6 cellular contexts compared by ENCODE assay signal in the genomic region with DNA sequence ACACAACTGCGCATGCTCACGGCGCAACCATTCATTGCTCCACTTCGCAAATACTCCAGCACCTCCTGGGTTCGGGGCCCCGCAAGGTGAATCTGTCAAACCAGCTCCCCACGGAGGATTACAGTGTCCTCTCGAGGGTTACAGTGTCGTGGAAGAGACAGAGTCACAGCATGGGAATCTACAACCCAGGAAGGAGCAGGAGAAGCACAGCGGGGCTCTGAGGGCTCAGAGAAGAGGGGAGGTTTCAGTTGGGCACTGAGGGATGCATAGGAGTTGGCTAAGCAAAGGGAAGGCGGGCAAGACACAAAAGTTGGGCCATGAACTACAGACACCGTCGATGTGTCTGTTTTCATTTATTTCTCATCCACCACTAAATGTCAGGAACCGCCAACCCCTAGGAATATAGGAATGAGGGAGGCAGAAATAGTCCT. TPM values are rescaled to one million over a fixed set of nuclear protein-coding genes. Genes with fewer than 3 reads are reported as not detected.
A peak's percentile ranks its signal among the peaks of the same experiment; 100 is the strongest.
DNase-seq lines count a peak whose midpoint lies in the region; ATAC-seq and TF ChIP-seq lines count a peak whose summit lies in the region.

No MANE protein-coding gene starts in this region.

- no peak for DNase-seq in Calu3
- DNase-seq in RWPE1 (ENCODE audit: low spot score) = no peak
- no peak for DNase-seq in fibroblast of pulmonary artery (ENCODE audit: low read depth)
- no peak for DNase-seq in substantia nigra (lab: John Stamatoyannopoulos, UW)

- H3K36me3 Mint-ChIP-seq in Calu3 (ENCODE audit: insufficient read depth, unreplicated experiment) = peaks cover 34% of the 10 kb centered on the region

- peak overlapping the region; percentile 88 for H3K27ac ChIP-seq in RWPE1
- H3K27ac ChIP-seq in substantia nigra (ENCODE audit: low read depth, low read length, poor library complexity, severe bottlenecking) = peak overlapping the region; percentile 91

- H3K4me1 Mint-ChIP-seq in Calu3 (ENCODE audit: low read depth, unreplicated experiment) = peaks cover 16% of the 10 kb centered on the region

- no TSS peak for BruUV-seq in Calu3 (replicated peaks; lab: Mats Ljungman, UMichigan)

- no peaks in the 10 kb centered on the region for H3K9me3 Mint-ChIP-seq in Calu3 (ENCODE audit: low read depth, unreplicated experiment)

- intact Hi-C loops in Calu3 (cut with micrococcal nuclease; ENCODE audit: unreplicated experiment) = no loop called here

- no peaks in the 10 kb centered on the region for H3K27me3 Mint-ChIP-seq in Calu3 (ENCODE audit: unreplicated experiment)

- H3K4me3 Mint-ChIP-seq in Calu3 (ENCODE audit: low read depth, unreplicated experiment) = peak overlapping the region; percentile 86

- no peak for TF ChIP-seq CTCF in Calu3 (IDR thresholded peaks at IDR 0.05; ENCODE audit: unreplicated experiment)
- TF ChIP-seq CTCF in RWPE1 (conservative IDR thresholded peaks at IDR 0.05; ENCODE audit: low read depth) = no peak
- no peak for TF ChIP-seq CTCF in fibroblast of pulmonary artery (IDR thresholded peaks at IDR 0.05; ENCODE audit: low read length, missing control alignments)

- CTCF ChIA-PET in Calu3 (lab: Charles Lee) = interaction anchor here (1.0 kb wide), 1 partner anchor 225 kb away, joined by 3 read pairs; no protein-coding TSS in a partner anchor
- CTCF ChIA-PET in RWPE1 (lab: Yijun Ruan, JAX) = interaction anchor here (0.6 kb wide), 1 partner anchor 67 kb away, joined by 3 read pairs; no protein-coding TSS in a partner anchor

- POLR2A ChIA-PET in RWPE1 (lab: Yijun Ruan, JAX; ENCODE audit: low non-redundant PET) = no interaction called here

- ATAC-seq in GM18511 (IDR thresholded peaks at IDR 0.05; ENCODE audit: unreplicated experiment) (no peak), HG02884 (IDR thresholded peaks at IDR 0.05; ENCODE audit: unreplicated experiment) (no peak)

- peak overlapping the region; percentile 94 for H3K27ac Mint-ChIP-seq in Calu3 (ENCODE audit: unreplicated experiment)

- H3K4me3 ChIP-seq in fibroblast of pulmonary artery (replicated peaks; ENCODE audit: low read depth, low read length) = peak overlapping the region; percentile 92

RNA-seq across cellular contexts. Expression of a gene that starts 1.0 kb away (rescaled TPM):
- total RNA-seq in Calu3 (2022) = 39.2 and 40.9 TPM in 2 replicates

RNA-seq across cellular contexts. Expression of a gene that starts 18.3 kb away (rescaled TPM):
- total RNA-seq in Calu3 (2022) = 1.7 and 2.4 TPM in 2 replicates

RNA-seq across cellular contexts. Expression of a gene that starts 21.4 kb away (rescaled TPM):
- total RNA-seq in Calu3 (2022) = 25.9 and 27.2 TPM in 2 replicates

RNA-seq across cellular contexts. Expression of a gene that starts 30.6 kb away (rescaled TPM):
- 297 and 307 TPM in 2 replicates for total RNA-seq in Calu3 (2022)

RNA-seq across cellular contexts. Expression of a gene that starts 32.7 kb away (rescaled TPM):
- 50.4 and 53.4 TPM in 2 replicates for total RNA-seq in Calu3 (2022)
